ENCODE assay signal across 23 cellular contexts in the genomic region with DNA sequence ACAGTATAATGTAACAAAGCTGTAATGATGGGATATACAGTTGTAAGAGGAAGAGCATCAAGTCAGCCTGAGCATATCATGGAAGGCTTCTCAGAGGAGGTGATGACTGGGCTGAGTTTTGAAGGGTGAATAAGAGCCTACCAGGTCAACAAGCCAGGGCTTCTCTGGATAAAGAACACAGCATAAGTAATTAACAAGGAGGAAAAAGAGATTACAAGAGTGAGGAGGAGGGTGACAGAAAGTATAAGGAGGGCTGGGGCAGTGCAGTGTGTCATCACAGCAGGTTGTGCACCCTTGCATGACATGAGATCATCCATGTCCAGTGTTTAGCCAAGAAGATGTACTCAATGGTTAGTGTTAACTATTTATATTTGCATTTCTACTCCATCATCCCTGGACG. TPM values are rescaled to one million over a fixed set of nuclear protein-coding genes. Genes with fewer than 3 reads are reported as not detected.
A peak's percentile ranks its signal among the peaks of the same experiment; 100 is the strongest.
DNase-seq lines count a peak whose midpoint lies in the region; ATAC-seq, FAIRE-seq and TF ChIP-seq lines count a peak whose summit lies in the region.
"Had no signal": no experiment of that assay in that cellular context is flagged by ENCODE, and none has a peak within 500 bp of the region (broad histone marks: within the 10 kb centered on the region; RNA-seq: fewer than 3 reads in every experiment).

No MANE protein-coding gene starts in this region.

- intact Hi-C loops in spleen (cut with DNase I; ENCODE audit: low total_unique reads) = no loop called here

- WGBS in spleen, 5 donors = 0 to 8% (median 0%) methylated on average over 1 of the region's 1 CpG

- TF ChIP-seq POLR2A in GM12891 (IDR thresholded peaks at IDR 0.05; ENCODE audit: low read depth, low read length) (no peak), spleen (IDR thresholded peaks at IDR 0.05) (no peak)

- H3K9me3 ChIP-seq in spleen = no peaks in the 10 kb centered on the region
- H3K9me3 ChIP-seq: BLaER1 had no signal

- no peak for TF ChIP-seq CTCF in spleen (IDR thresholded peaks at IDR 0.05 in 8 of 11, conservative IDR thresholded peaks at IDR 0.05 in 3 of 11)
- no peak for TF ChIP-seq CTCF in omental fat pad (IDR thresholded peaks at IDR 0.05)

- H3K4me1 ChIP-seq in spleen = peaks cover 0 to 13% (median under 1%) of the 10 kb centered on the region in 6 donors

- no peak overlapping the region for H3K4me3 ChIP-seq in spleen
- H3K4me3 ChIP-seq: BLaER1 had no signal

- no peaks in the 10 kb centered on the region for H3K36me3 ChIP-seq in spleen
- H3K36me3 ChIP-seq: BLaER1 had no signal

- ATAC-seq in omental fat pad (ENCODE audit: low FRiP score) = no peak

- no peak for FAIRE-seq in GM12891 (lab: Jason Lieb, UNC)
- FAIRE-seq: GM12892 had no signal

- H3K27ac ChIP-seq in spleen = no peak overlapping the region
- H3K27ac ChIP-seq: 22Rv1, BLaER1, RWPE1 had no signal

- H3K27me3 ChIP-seq in spleen (replicated peaks in 1 of 7) = peaks cover 0 to 5% (median 0%) of the 10 kb centered on the region in 7 donors
- H3K27me3 ChIP-seq: BLaER1 had no signal

- DNase-seq in DMS53 (lab: John Stamatoyannopoulos, UW) (peak; percentile 17), DMS53 treated with DMSO at 0.1 percent for 48 hours (lab: John Stamatoyannopoulos, UW; ENCODE audit: unreplicated experiment) (no peak), GM12891 (ENCODE audit: insufficient read length, low spot score) (no peak), glomerular visceral epithelial cell (ENCODE audit: extremely low spot score) (peak; percentile 56), spleen (peak; percentile 1), omental fat pad (ENCODE audit: low spot score) (no peak), mesenteric fat pad (ENCODE audit: low spot score) (no peak)
- DNase-seq: CD4-positive, CD25-positive, alpha-beta regulatory T cell; DMS79; EL; GDM1; Karpas-422; NCI-H1417 treated with DMSO at 0.1 percent for 48 hours; NCI-H187; NCI-H2107; NCI-H446 treated with DMSO at 0.1 percent for 48 hours; NCI-H526 treated with DMSO at 0.1 percent for 48 hours; SHP77 had no signal

TF ChIP-seq in GM12891, 5 proteins besides CTCF, POLR2A, EP300 and RAD21:
- TF ChIP-seq POLR2AphosphoS5 (IDR thresholded peaks at IDR 0.05; ENCODE audit: low read depth, low read length) (no peak), TAF1 (IDR thresholded peaks at IDR 0.05; ENCODE audit: low read depth, low read length) (no peak), POU2F2 (IDR thresholded peaks at IDR 0.05; ENCODE audit: low read depth, low read length) (no peak), PAX5 (IDR thresholded peaks at IDR 0.05; ENCODE audit: insufficient read depth, low read length, severe bottlenecking) (peak; percentile 87)

RNA-seq across cellular contexts. Expression of a gene that starts 16.9 kb away (rescaled TPM):
- 0.04 TPM for polyA plus RNA-seq in GM12891 (2012; ENCODE audit: low read depth, missing spikeins)
- total RNA-seq in spleen = under 1 TPM in 2 of 7 donors, not detected in 5; 0.17 to 0.34 TPM
- polyA plus RNA-seq in spleen = under 1 TPM; 0.13 to 0.16 (median 0.15) TPM
- total RNA-seq in omental fat pad = not detected
- total RNA-seq in mesenteric fat pad = not detected
- total RNA-seq: CD4-positive, CD25-positive, alpha-beta regulatory T cell had no signal
- polyA plus RNA-seq: AG04450; CD4-positive, CD25-positive, alpha-beta regulatory T cell had no signal

Comparison
In these comparisons a context has a peak if more than half of its experiments do, and no peak if none do; other contexts are left out.
1. DNase-seq: peak in DMS53 (single experiment), glomerular visceral epithelial cell (single experiment) and spleen (single experiment); none in DMS53 treated with DMSO at 0.1 percent for 48 hours (single experiment), GM12891 (single experiment), omental fat pad (single experiment) and mesenteric fat pad (single experiment).